ENCODE assay signal across 7 cellular contexts in the genomic region with DNA sequence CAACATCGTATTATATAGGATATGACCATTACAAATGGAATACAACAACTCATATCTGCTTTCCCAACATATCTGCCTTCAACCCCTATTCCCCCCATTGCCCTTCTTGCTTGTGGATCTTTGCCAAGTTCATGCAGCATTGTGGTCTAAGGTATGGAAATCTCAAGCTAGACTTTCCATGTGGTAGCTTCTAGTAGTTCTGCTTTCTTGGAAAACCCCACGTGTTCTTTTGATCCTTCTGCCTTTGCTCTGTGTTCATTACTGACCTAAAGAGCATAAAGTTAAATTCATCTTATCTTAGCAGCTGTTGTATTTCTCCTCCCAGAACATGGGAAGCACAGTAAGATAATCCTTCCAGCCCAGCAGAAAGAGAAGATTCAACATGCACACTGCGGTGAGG.
"Had no signal": no experiment of that assay in that cellular context is flagged by ENCODE, and none has a peak within 500 bp of the region (broad histone marks: within the 10 kb centered on the region; RNA-seq: fewer than 3 reads in every experiment).

No MANE protein-coding gene starts in this region.

- H3K4me2 ChIP-seq: KMS-11 had no signal

- H3K9ac ChIP-seq: KMS-11 had no signal

- H3K4me3 ChIP-seq: K562 had no signal

- H3K27ac ChIP-seq: HL-60, KMS-11 had no signal

- FAIRE-seq: HTR-8/SVneo, K562 had no signal

- ATAC-seq: K562 had no signal

- DNase-seq: IMR-90, KBM-7, KG1 had no signal
